1 cellular context compared by ENCODE assay signal in the genomic region with DNA sequence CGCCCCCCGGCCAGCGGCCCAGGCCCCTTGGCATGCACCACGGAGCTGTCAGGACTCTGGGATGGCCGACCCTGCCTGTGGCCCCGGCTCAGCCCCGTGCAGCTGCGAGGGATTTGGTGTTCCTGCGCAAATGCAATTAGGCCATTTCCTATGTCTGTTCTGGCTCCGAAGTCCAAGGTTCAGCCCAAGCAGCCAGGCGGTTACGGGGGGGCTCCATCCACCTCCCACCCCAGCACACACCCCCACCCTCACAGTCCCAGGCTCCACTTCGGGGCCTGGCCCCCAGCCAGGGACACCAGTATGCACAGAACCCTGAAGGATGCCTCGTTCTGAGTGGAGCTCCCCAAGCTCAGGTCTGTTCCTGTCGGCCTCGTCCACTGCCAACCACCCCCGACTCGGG.
TF ChIP-seq lines count a peak whose summit lies in the region.
"Not testable (repeated sequence)": the region's sequence is repeated elsewhere in the genome, so short reads cannot be mapped to it uniquely, and the experiment has no call there.

No MANE protein-coding gene starts in this region.

TF ChIP-seq in HepG2, 621 proteins besides CTCF, POLR2A, EP300 and RAD21:
- TF ChIP-seq HNF4A (CRISPR knock-in tag; IDR thresholded peaks at IDR 0.05) (peak; percentile 71), MED1 (CRISPR knock-in tag; IDR thresholded peaks at IDR 0.05) (0 out of 2 replicates have a peak, but pooled peaks have one; percentile 27), NR2F6 (CRISPR knock-in tag; IDR thresholded peaks at IDR 0.05) (0 out of 2 replicates have a peak, but pooled peaks have one; percentile 24), FOSL2 (CRISPR knock-in tag; IDR thresholded peaks at IDR 0.05) (peak; percentile 65; the same call in 1 of the 2 replicates), ZNF143 (CRISPR knock-in tag; IDR thresholded peaks at IDR 0.05) (0 out of 2 replicates have a peak, but pooled peaks have one; percentile 27), KDM6A (CRISPR knock-in tag; IDR thresholded peaks at IDR 0.05; ENCODE audit: low read depth) (0 out of 2 replicates have a peak, but pooled peaks have one; percentile 36), GABPB1 (CRISPR knock-in tag; IDR thresholded peaks at IDR 0.05) (0 out of 2 replicates have a peak, but pooled peaks have one; percentile 30), SAP130 (CRISPR knock-in tag; IDR thresholded peaks at IDR 0.05; ENCODE audit: low read depth) (peak; percentile 38; the same call in 1 of the 2 replicates), HNF4G (IDR thresholded peaks at IDR 0.05; ENCODE audit: borderline replicate concordance, low read depth, low read length) (peak; percentile 46; the same call in 1 of the 2 replicates)
- TF ChIP-seq NR2F6 (IDR thresholded peaks at IDR 0.05); HNF4G (CRISPR knock-in tag; IDR thresholded peaks at IDR 0.05; ENCODE audit: borderline replicate concordance, low read depth): not testable (repeated sequence)
- TF ChIP-seq, protein P1, sequence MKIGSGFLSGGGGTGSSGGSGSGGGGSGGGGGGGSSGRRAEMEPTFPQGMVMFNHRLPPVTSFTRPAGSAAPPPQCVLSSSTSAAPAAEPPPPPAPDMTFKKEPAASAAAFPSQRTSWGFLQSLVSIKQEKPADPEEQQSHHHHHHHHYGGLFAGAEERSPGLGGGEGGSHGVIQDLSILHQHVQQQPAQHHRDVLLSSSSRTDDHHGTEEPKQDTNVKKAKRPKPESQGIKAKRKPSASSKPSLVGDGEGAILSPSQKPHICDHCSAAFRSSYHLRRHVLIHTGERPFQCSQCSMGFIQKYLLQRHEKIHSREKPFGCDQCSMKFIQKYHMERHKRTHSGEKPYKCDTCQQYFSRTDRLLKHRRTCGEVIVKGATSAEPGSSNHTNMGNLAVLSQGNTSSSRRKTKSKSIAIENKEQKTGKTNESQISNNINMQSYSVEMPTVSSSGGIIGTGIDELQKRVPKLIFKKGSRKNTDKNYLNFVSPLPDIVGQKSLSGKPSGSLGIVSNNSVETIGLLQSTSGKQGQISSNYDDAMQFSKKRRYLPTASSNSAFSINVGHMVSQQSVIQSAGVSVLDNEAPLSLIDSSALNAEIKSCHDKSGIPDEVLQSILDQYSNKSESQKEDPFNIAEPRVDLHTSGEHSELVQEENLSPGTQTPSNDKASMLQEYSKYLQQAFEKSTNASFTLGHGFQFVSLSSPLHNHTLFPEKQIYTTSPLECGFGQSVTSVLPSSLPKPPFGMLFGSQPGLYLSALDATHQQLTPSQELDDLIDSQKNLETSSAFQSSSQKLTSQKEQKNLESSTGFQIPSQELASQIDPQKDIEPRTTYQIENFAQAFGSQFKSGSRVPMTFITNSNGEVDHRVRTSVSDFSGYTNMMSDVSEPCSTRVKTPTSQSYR (CRISPR knock-in tag; IDR thresholded peaks at IDR 0.05; ENCODE audit: borderline replicate concordance): 0 out of 2 replicates have a peak, but pooled peaks have one; percentile 22
- TF ChIP-seq, protein P2, sequence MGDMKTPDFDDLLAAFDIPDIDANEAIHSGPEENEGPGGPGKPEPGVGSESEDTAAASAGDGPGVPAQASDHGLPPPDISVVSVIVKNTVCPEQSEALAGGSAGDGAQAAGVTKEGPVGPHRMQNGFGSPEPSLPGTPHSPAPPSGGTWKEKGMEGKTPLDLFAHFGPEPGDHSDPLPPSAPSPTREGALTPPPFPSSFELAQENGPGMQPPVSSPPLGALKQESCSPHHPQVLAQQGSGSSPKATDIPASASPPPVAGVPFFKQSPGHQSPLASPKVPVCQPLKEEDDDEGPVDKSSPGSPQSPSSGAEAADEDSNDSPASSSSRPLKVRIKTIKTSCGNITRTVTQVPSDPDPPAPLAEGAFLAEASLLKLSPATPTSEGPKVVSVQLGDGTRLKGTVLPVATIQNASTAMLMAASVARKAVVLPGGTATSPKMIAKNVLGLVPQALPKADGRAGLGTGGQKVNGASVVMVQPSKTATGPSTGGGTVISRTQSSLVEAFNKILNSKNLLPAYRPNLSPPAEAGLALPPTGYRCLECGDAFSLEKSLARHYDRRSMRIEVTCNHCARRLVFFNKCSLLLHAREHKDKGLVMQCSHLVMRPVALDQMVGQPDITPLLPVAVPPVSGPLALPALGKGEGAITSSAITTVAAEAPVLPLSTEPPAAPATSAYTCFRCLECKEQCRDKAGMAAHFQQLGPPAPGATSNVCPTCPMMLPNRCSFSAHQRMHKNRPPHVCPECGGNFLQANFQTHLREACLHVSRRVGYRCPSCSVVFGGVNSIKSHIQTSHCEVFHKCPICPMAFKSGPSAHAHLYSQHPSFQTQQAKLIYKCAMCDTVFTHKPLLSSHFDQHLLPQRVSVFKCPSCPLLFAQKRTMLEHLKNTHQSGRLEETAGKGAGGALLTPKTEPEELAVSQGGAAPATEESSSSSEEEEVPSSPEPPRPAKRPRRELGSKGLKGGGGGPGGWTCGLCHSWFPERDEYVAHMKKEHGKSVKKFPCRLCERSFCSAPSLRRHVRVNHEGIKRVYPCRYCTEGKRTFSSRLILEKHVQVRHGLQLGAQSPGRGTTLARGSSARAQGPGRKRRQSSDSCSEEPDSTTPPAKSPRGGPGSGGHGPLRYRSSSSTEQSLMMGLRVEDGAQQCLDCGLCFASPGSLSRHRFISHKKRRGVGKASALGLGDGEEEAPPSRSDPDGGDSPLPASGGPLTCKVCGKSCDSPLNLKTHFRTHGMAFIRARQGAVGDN (CRISPR knock-in tag; IDR thresholded peaks at IDR 0.05): peak; percentile 13; the same call in 1 of the 2 replicates
- TF ChIP-seq, protein P3, sequence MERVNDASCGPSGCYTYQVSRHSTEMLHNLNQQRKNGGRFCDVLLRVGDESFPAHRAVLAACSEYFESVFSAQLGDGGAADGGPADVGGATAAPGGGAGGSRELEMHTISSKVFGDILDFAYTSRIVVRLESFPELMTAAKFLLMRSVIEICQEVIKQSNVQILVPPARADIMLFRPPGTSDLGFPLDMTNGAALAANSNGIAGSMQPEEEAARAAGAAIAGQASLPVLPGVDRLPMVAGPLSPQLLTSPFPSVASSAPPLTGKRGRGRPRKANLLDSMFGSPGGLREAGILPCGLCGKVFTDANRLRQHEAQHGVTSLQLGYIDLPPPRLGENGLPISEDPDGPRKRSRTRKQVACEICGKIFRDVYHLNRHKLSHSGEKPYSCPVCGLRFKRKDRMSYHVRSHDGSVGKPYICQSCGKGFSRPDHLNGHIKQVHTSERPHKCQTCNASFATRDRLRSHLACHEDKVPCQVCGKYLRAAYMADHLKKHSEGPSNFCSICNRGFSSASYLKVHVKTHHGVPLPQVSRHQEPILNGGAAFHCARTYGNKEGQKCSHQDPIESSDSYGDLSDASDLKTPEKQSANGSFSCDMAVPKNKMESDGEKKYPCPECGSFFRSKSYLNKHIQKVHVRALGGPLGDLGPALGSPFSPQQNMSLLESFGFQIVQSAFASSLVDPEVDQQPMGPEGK (CRISPR knock-in tag; IDR thresholded peaks at IDR 0.05): peak; percentile 97
- TF ChIP-seq, protein P4, sequence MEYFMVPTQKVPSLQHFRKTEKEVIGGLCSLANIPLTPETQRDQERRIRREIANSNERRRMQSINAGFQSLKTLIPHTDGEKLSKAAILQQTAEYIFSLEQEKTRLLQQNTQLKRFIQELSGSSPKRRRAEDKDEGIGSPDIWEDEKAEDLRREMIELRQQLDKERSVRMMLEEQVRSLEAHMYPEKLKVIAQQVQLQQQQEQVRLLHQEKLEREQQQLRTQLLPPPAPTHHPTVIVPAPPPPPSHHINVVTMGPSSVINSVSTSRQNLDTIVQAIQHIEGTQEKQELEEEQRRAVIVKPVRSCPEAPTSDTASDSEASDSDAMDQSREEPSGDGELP (IDR thresholded peaks at IDR 0.05; ENCODE audit: borderline replicate concordance, low read depth): peak; percentile 43; the same call in 1 of the 2 replicates
